Comparison of ENCODE assay signal across 9 cellular contexts in genomic region chr17:47192549-47192948, GRCh38. TPM values are rescaled to one million over a fixed set of nuclear protein-coding genes. Genes with fewer than 3 reads are reported as not detected.
A peak's percentile ranks its signal among the peaks of the same experiment; 100 is the strongest.
DNase-seq lines count a peak whose midpoint lies in the region; TF ChIP-seq lines count a peak whose summit lies in the region.
"Had no signal": no experiment of that assay in that cellular context is flagged by ENCODE, and none has a peak within 500 bp of the region (broad histone marks: within the 10 kb centered on the region; RNA-seq: fewer than 3 reads in every experiment).

No MANE protein-coding gene starts in this region.

- H3K4me3 Mint-ChIP-seq in nephron progenitor cell (no peak overlapping the region), progenitor cell of endocrine pancreas (ENCODE audit: low read depth) (no peak overlapping the region)

- no peaks in the 10 kb centered on the region for H3K36me3 Mint-ChIP-seq in nephron progenitor cell (ENCODE audit: low read depth)
- H3K36me3 Mint-ChIP-seq in progenitor cell of endocrine pancreas (ENCODE audit: insufficient read depth), result no peaks in the 10 kb centered on the region

- DNase-seq in GM12865 (ENCODE audit: low read depth) (peak; percentile 82), NCI-H1417 treated with DMSO at 0.1 percent for 48 hours (lab: John Stamatoyannopoulos, UW) (peak; percentile 58), RPMI7951 (ENCODE audit: low read depth) (peak; percentile 75), nephron progenitor cell (no peak), progenitor cell of endocrine pancreas (ENCODE audit: low spot score, unreplicated experiment) (no peak)
- no peak for DNase-seq in stimulated activated CD4-positive, alpha-beta T cell treated with anti-CD3 and anti-CD28 coated beads, Interleukin-2, amount 100 ng/mL, for 24 hours
- DNase-seq in stimulated activated CD4-positive, alpha-beta T cell treated with anti-CD3 and anti-CD28 coated beads, Interleukin-1b, Interleukin-23, amount 100 ng/mL, for 48 hours, result no peak
- DNase-seq: activated naive CD4-positive, alpha-beta T cell treated with Interleukin-2 at 50 U/mL for 16 hours; PC-9 had no signal

- H3K9me3 Mint-ChIP-seq in nephron progenitor cell (peaks cover 32% of the 10 kb centered on the region), progenitor cell of endocrine pancreas (ENCODE audit: low read depth) (no peaks in the 10 kb centered on the region)

- H3K27me3 Mint-ChIP-seq in nephron progenitor cell (ENCODE audit: low read depth, poor library complexity) (peaks cover 11% of the 10 kb centered on the region), progenitor cell of endocrine pancreas (no peaks in the 10 kb centered on the region)

- peaks cover 35% of the 10 kb centered on the region for H3K4me1 Mint-ChIP-seq in nephron progenitor cell
- H3K4me1 Mint-ChIP-seq in progenitor cell of endocrine pancreas (ENCODE audit: low read depth), result peaks cover 6% of the 10 kb centered on the region

- H3K27ac Mint-ChIP-seq in nephron progenitor cell, result peak overlapping the region; percentile 11
- no peak overlapping the region for H3K27ac Mint-ChIP-seq in progenitor cell of endocrine pancreas

- TF ChIP-seq CTCF in GM12865 (IDR thresholded peaks at IDR 0.05; ENCODE audit: insufficient read depth, low read depth, low read length, missing control alignments) (no peak), nephron progenitor cell (IDR thresholded peaks at IDR 0.05) (no peak), progenitor cell of endocrine pancreas (IDR thresholded peaks at IDR 0.05; ENCODE audit: unreplicated experiment) (no peak)

- no peak overlapping the region for H3K4me3 ChIP-seq in GM12865 (ENCODE audit: low read depth, low read length)
- H3K4me3 ChIP-seq: PC-9 had no signal

RNA-seq across cellular contexts. Expression of gene CDC27, which starts 3.5 kb away (rescaled TPM):
- total RNA-seq in RPMI7951 (2014; rRNA removed; shearing (Covaris generic)), result 78.6 and 109 TPM in 2 replicates
- total RNA-seq in progenitor cell of endocrine pancreas, result 79.1 and 87.4 TPM in 2 replicates

RNA-seq across cellular contexts. Expression of gene MYL4, which starts 16.6 kb away (rescaled TPM):
- total RNA-seq in RPMI7951 (2014; rRNA removed; shearing (Covaris generic)), result not detected in 2 replicates
- 0.86 and 1.1 TPM in 2 replicates for total RNA-seq in progenitor cell of endocrine pancreas
- total RNA-seq: PC-9 had no signal

Comparison
In these comparisons a context has a peak if more than half of its experiments do, and no peak if none do; other contexts are left out.
1. DNase-seq: peak in GM12865 (single experiment), NCI-H1417 treated with DMSO at 0.1 percent for 48 hours (single experiment) and RPMI7951 (single experiment); none in nephron progenitor cell (single experiment), stimulated activated CD4-positive, alpha-beta T cell treated with anti-CD3 and anti-CD28 coated beads, Interleukin-2, amount 100 ng/mL, for 24 hours (0 of 2), stimulated activated CD4-positive, alpha-beta T cell treated with anti-CD3 and anti-CD28 coated beads, Interleukin-1b, Interleukin-23, amount 100 ng/mL, for 48 hours (single experiment) and progenitor cell of endocrine pancreas (single experiment).